In genomic region chr2:120867290-120868231, GRCh38 we compare ENCODE assay signal across 9 cellular contexts.
DNase-seq lines count a peak whose midpoint lies in the region; ATAC-seq, FAIRE-seq and TF ChIP-seq lines count a peak whose summit lies in the region.
"Had no signal": no experiment of that assay in that cellular context is flagged by ENCODE, and none has a peak within 500 bp of the region (broad histone marks: within the 10 kb centered on the region; RNA-seq: fewer than 3 reads in every experiment).

No MANE protein-coding gene starts in this region.

- no peak for TF ChIP-seq POLR2A in A549 (IDR thresholded peaks at IDR 0.05; ENCODE audit: low read length)

- POLR2A ChIA-PET in A549 (lab: Yijun Ruan, JAX): no interaction called here

- no peaks in the 10 kb centered on the region for H3K4me1 Mint-ChIP-seq in natural killer cell

- H3K36me3 ChIP-seq in mucosa of descending colon (ENCODE audit: low read depth): no peaks in the 10 kb centered on the region

- FAIRE-seq in A549 (lab: Jason Lieb, UNC): no peak
- FAIRE-seq: TTC549 had no signal

- TF ChIP-seq RAD21 in A549 (conservative IDR thresholded peaks at IDR 0.05 in 1 of 2, IDR thresholded peaks at IDR 0.05 in 1 of 2): no peak; a peak in 1 of 5 replicates

- no peaks in the 10 kb centered on the region for H3K9me3 ChIP-seq in A549
- H3K9me3 ChIP-seq in mucosa of descending colon: no peaks in the 10 kb centered on the region

- H3K4me1 ChIP-seq in A549 (peaks cover 56% of the 10 kb centered on the region), mucosa of descending colon (ENCODE audit: low read depth) (no peaks in the 10 kb centered on the region)

- CTCF ChIA-PET in A549 (lab: Yijun Ruan, JAX): interaction anchor here (0.6 to 3.3 kb wide), 10 partner anchors 9 to 203 kb away, joined by 3 to 7 read pairs (median 3); no protein-coding TSS in a partner anchor

- 77% methylated on average over 33 of the region's 54 CpGs for WGBS in A549 (ENCODE audit: missing lambda C conversion rate)

- TF ChIP-seq CTCF in A549 (IDR thresholded peaks at IDR 0.05) (no peak), mucosa of descending colon (IDR thresholded peaks at IDR 0.05) (no peak), natural killer cell (IDR thresholded peaks at IDR 0.05) (no peak)

- H3K27ac Mint-ChIP-seq in natural killer cell: no peak overlapping the region

- no peaks in the 10 kb centered on the region for H3K36me3 Mint-ChIP-seq in natural killer cell

- peak overlapping the region; percentile 79 for H3K4me2 ChIP-seq in A549

- no peak overlapping the region for H3K4me3 Mint-ChIP-seq in natural killer cell

- intact Hi-C loops in mucosa of descending colon (cut with DNase I, micrococcal nuclease): no loop called here
- intact Hi-C loops in natural killer cell (cut with micrococcal nuclease): no loop called here

- ATAC-seq in A549: peak; percentile 79 to 82
- ATAC-seq in esophagus mucosa: peak; percentile 42
- peak; percentile 73 for ATAC-seq in mucosa of descending colon
- no peak for ATAC-seq in natural killer cell

- no peak for TF ChIP-seq EP300 in A549 (IDR thresholded peaks at IDR 0.05)

- H3K4me3 ChIP-seq in A549 (peak overlapping the region; percentile 24; the same call in 2 of the 3 replicates), mucosa of descending colon (no peak overlapping the region)

- H3K9me3 Mint-ChIP-seq in natural killer cell: no peaks in the 10 kb centered on the region

- peak overlapping the region; percentile 70 to 89 for H3K27ac ChIP-seq in A549

- DNase-seq in A549 (ENCODE audit: low read depth in 1 of 2, low spot score in 1 of 2) (peak; percentile 49 to 55), NCI-H510A (lab: John Stamatoyannopoulos, UW) (peak; percentile 63), mucosa of descending colon (peak; percentile 58 to 67 (median 59)), OCI-M1 (lab: John Stamatoyannopoulos, UW) (no peak), T-helper 9 cell (no peak), natural killer cell (no peak), NCI-H1930 (lab: John Stamatoyannopoulos, UW) (no peak)

- H3K27me3 Mint-ChIP-seq in natural killer cell (ENCODE audit: low read depth in 2 of 2): peaks cover 26 to 29% of the 10 kb centered on the region in 2 donors

TF ChIP-seq in A549, 52 proteins besides CTCF, POLR2A, EP300 and RAD21:
- TF ChIP-seq CHD2 (IDR thresholded peaks at IDR 0.05; ENCODE audit: low read length, partially characterized antibody): no peak
- TF ChIP-seq FOSL2 (IDR thresholded peaks at IDR 0.05): no peak
- peak; percentile 54 for TF ChIP-seq FOSL2 (CRISPR knock-in tag; IDR thresholded peaks at IDR 0.05)
- peak; percentile 44; the same call in 1 of the 2 replicates for TF ChIP-seq MAX (IDR thresholded peaks at IDR 0.05)

Comparison
In these comparisons a context has a peak if more than half of its experiments do, and no peak if none do; other contexts are left out.
1. ATAC-seq: peak in A549 (2 of 2), esophagus mucosa (single experiment) and mucosa of descending colon (single experiment); none in natural killer cell (0 of 3).
2. DNase-seq: peak in A549 (2 of 2), NCI-H510A (single experiment) and mucosa of descending colon (3 of 3); none in OCI-M1 (single experiment), T-helper 9 cell (single experiment), natural killer cell (single experiment) and NCI-H1930 (0 of 2).